ENCODE assay signal across 13 cellular contexts in the genomic region with DNA sequence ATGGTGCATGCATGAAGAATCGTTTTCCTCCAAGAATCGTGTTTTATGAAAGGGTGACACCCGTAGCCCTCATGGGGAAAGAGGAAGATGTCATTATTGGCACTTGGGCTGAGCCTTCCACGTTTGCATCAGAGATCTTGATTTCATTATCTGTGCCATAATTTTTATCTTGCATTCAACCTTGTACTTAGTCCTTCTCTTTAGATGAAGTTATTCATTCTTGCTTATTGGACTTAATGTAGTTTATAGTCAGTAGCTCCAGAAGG.
DNase-seq lines count a peak whose midpoint lies in the region; ATAC-seq and TF ChIP-seq lines count a peak whose summit lies in the region.
"Had no signal": no experiment of that assay in that cellular context is flagged by ENCODE, and none has a peak within 500 bp of the region (broad histone marks: within the 10 kb centered on the region; RNA-seq: fewer than 3 reads in every experiment).

No MANE protein-coding gene starts in this region.

- intact Hi-C loops in CD4-positive, alpha-beta memory T cell (cut with micrococcal nuclease), result no loop called here
- intact Hi-C loops in sigmoid colon (cut with DNase I), result loop anchor here (5.0 kb wide), 1 partner anchor 66 kb away; the partner anchor contains the start of gene GAB1

- peaks cover 100% of the 10 kb centered on the region for H3K79me2 ChIP-seq in MM.1S (ENCODE audit: low read length)

- no peaks in the 10 kb centered on the region for H3K27me3 ChIP-seq in CD4-positive, alpha-beta memory T cell (ENCODE audit: insufficient read depth, low read length)
- no peaks in the 10 kb centered on the region for H3K27me3 ChIP-seq in MM.1S (replicated peaks; ENCODE audit: insufficient read depth, low read length)
- H3K27me3 ChIP-seq in sigmoid colon, result no peaks in the 10 kb centered on the region
- H3K27me3 ChIP-seq: colonic mucosa had no signal

- H3K4me1 Mint-ChIP-seq in CD4-positive, alpha-beta memory T cell, result peaks cover 11 to 20% (median 17%) of the 10 kb centered on the region in 4 donors
- H3K4me1 Mint-ChIP-seq in brain, result peaks cover 28% of the 10 kb centered on the region

- no peak for ATAC-seq in HG03175 (IDR thresholded peaks at IDR 0.05; ENCODE audit: unreplicated experiment)
- ATAC-seq: PC-3 had no signal

- H3K4me3 ChIP-seq in CD4-positive, alpha-beta memory T cell (ENCODE audit: low read length in 2 of 2), result no peak overlapping the region
- H3K4me3 ChIP-seq in MM.1S (ENCODE audit: low read length) (peak overlapping the region; percentile 35), sigmoid colon (no peak overlapping the region)
- H3K4me3 ChIP-seq: colonic mucosa had no signal

- H3K4me3 Mint-ChIP-seq in CD4-positive, alpha-beta memory T cell, result peak overlapping the region; percentile 0 to 61 (median 22)
- H3K4me3 Mint-ChIP-seq in brain, result peak overlapping the region in 2 of 5 experiments; percentile 31 to 49

- no peak overlapping the region for H3K27ac Mint-ChIP-seq in CD4-positive, alpha-beta memory T cell
- H3K27ac Mint-ChIP-seq in brain, result peak overlapping the region in 3 of 5 experiments; percentile 6 to 68 (median 44)

- peaks cover 0 to 1% of the 10 kb centered on the region in 2 donors for H3K27me3 Mint-ChIP-seq in CD4-positive, alpha-beta memory T cell
- no peaks in the 10 kb centered on the region for H3K27me3 Mint-ChIP-seq in brain

- DNase-seq in CD4-positive, alpha-beta memory T cell, result no peak
- DNase-seq in MM.1S, result no peak
- no peak for DNase-seq in sigmoid colon
- no peak for DNase-seq in cerebellar cortex (ENCODE audit: low spot score)
- DNase-seq in NCI-H526 treated with DMSO at 0.1 percent for 48 hours (lab: John Stamatoyannopoulos, UW), result no peak
- DNase-seq in activated CD4-positive, alpha-beta T cell treated with anti-CD3 and anti-CD28 coated beads, Interleukin-2, amount 50 U/mL, for 48 hours, result no peak
- DNase-seq: activated gamma-delta T cell treated with Interleukin-2 at 50 U/mL for 16 hours; colonic mucosa; H7; PC-3; stimulated activated CD4-positive, alpha-beta T cell treated with anti-CD3 and anti-CD28 coated beads, Interleukin-2, amount 100 ng/mL, for 24 hours had no signal

- H3F3A ChIP-seq in MM.1S (ENCODE audit: insufficient read depth, low read length), result peaks cover 27% of the 10 kb centered on the region

- TF ChIP-seq POLR2A in sigmoid colon (IDR thresholded peaks at IDR 0.05), result no peak

- H4K20me1 ChIP-seq in MM.1S (ENCODE audit: insufficient read depth, low read length), result no peaks in the 10 kb centered on the region; the same call in 1 of the 2 replicates

- TF ChIP-seq EP300 in sigmoid colon (IDR thresholded peaks at IDR 0.05), result no peak

- no peaks in the 10 kb centered on the region for H3K36me3 Mint-ChIP-seq in CD4-positive, alpha-beta memory T cell
- H3K36me3 Mint-ChIP-seq in brain, result no peaks in the 10 kb centered on the region

- no peaks in the 10 kb centered on the region for H3K4me1 ChIP-seq in CD4-positive, alpha-beta memory T cell (ENCODE audit: insufficient read depth, low read length)
- H3K4me1 ChIP-seq in MM.1S (ENCODE audit: low read length) (peaks cover 57% of the 10 kb centered on the region), sigmoid colon (peaks cover 0 to 91% (median 61%) of the 10 kb centered on the region in 4 donors)
- H3K4me1 ChIP-seq: colonic mucosa had no signal

- TF ChIP-seq CTCF in MM.1S (IDR thresholded peaks at IDR 0.05; ENCODE audit: low read length), result no peak
- TF ChIP-seq CTCF in brain (conservative IDR thresholded peaks at IDR 0.05), result no peak
- no peak for TF ChIP-seq CTCF in sigmoid colon (IDR thresholded peaks at IDR 0.05)

- H3K4me2 ChIP-seq in MM.1S (ENCODE audit: low read depth, low read length), result peak overlapping the region; percentile 83

- CTCF ChIA-PET in CD4-positive, alpha-beta memory T cell (lab: Charles Lee; ENCODE audit: partially characterized antibody), result no interaction called here

- H3K9ac ChIP-seq in MM.1S (ENCODE audit: low read length), result peak overlapping the region; percentile 48

- no peak overlapping the region for H3K27ac ChIP-seq in CD4-positive, alpha-beta memory T cell (ENCODE audit: low read depth, low read length)
- peak overlapping the region; percentile 77; the same call in 1 of the 2 replicates for H3K27ac ChIP-seq in MM.1S (ENCODE audit: low read length)
- peak overlapping the region; percentile 4 to 53 (median 49) for H3K27ac ChIP-seq in sigmoid colon
- H3K27ac ChIP-seq: colonic mucosa had no signal

- no peaks in the 10 kb centered on the region for H3K36me3 ChIP-seq in CD4-positive, alpha-beta memory T cell (ENCODE audit: insufficient read depth, low read length)
- H3K36me3 ChIP-seq in MM.1S (replicated peaks; ENCODE audit: insufficient read depth, low read length) (no peaks in the 10 kb centered on the region), sigmoid colon (no peaks in the 10 kb centered on the region)
- H3K36me3 ChIP-seq: colonic mucosa had no signal

- 41 to 69% methylated on average over 4 of the region's 4 CpGs for WGBS in sigmoid colon, 2 donors

- POLR2A ChIA-PET in CD4-positive, alpha-beta memory T cell (lab: Charles Lee; ENCODE audit: partially characterized antibody), result no interaction called here

- no peaks in the 10 kb centered on the region for H3K9me2 ChIP-seq in MM.1S (replicated peaks; ENCODE audit: insufficient read depth, low read length)

- H3K9me3 Mint-ChIP-seq in CD4-positive, alpha-beta memory T cell, result no peaks in the 10 kb centered on the region
- peaks cover 0 to 3% (median 0%) of the 10 kb centered on the region in 5 experiments for H3K9me3 Mint-ChIP-seq in brain

- no peaks in the 10 kb centered on the region for H3K9me3 ChIP-seq in CD4-positive, alpha-beta memory T cell (ENCODE audit: control insufficient read depth in 1 of 2, low read length in 2 of 2)
- H3K9me3 ChIP-seq in MM.1S (replicated peaks; ENCODE audit: insufficient read depth, low read length), result no peaks in the 10 kb centered on the region
- no peaks in the 10 kb centered on the region for H3K9me3 ChIP-seq in sigmoid colon
- H3K9me3 ChIP-seq: colonic mucosa had no signal

- H2AFZ ChIP-seq in MM.1S (ENCODE audit: low read length), result no peak overlapping the region

Comparison
In these comparisons a context has a peak if more than half of its experiments do, and no peak if none do; other contexts are left out.
1. H3K27ac Mint-ChIP-seq: peak in brain (3 of 5); none in CD4-positive, alpha-beta memory T cell (0 of 7).